In the genomic region with DNA sequence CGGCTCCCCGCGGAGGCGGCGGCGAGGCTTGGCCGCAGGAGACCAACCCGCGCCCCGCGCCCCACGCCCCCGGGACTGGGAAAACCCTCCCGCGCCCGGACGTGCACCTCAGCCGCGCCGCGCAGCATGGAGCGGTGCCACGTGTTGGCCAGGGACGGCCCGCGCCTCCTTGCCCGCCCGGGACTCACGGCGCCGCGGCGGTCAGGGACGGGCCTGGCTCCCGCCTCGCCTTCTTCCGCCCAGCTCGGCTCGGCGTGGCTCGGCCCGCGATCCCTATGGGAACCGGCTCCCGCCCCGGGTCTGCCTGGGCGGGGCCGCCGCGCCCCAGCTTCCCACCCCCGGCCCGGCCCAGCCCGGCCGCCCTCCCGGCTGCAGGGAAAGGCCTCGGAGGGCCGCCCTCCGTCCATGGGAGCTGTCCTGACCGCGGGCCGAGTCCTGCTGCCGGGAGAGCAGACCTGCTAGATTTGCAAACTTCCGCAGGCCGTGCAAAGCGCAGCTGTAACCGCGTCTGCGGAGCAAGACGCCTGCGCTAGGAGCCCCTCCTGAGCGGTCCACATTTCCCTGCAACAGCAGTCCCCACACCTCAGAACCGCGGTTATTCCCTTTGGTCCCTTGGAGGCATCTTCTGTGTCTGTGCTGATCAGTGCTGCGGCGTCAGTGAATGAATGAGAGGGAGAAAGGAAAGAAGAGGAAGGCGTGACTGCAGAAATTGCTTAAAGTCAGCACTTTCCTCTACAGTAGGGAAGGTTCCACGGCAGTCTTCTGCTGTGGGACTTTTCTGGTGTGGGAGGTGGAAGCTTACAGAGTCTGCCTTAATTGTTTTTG, we compare ENCODE assay signal across 8 cellular contexts. TPM values are rescaled to one million over a fixed set of nuclear protein-coding genes. Genes with fewer than 3 reads are reported as not detected.
A peak's percentile ranks its signal among the peaks of the same experiment; 100 is the strongest.
DNase-seq lines count a peak whose midpoint lies in the region; ATAC-seq and TF ChIP-seq lines count a peak whose summit lies in the region.

Gene CDKL1, minus strand, starts transcription at position 246 of the 825 bp plus-strand sequence. CDS start 1,013 bp downstream, outside the sequence.

- ATAC-seq in GM18498 (IDR thresholded peaks at IDR 0.05; ENCODE audit: unreplicated experiment) (peak; percentile 71), HG02973 (IDR thresholded peaks at IDR 0.05; ENCODE audit: unreplicated experiment) (peak; percentile 55)

- TF ChIP-seq CTCF in 22Rv1 (IDR thresholded peaks at IDR 0.05) (no peak), epithelial cell of proximal tubule (conservative IDR thresholded peaks at IDR 0.05; ENCODE audit: low read depth, low read length) (no peak)

- peak within 1 kb of the TSS; percentile 93 for H3K27ac ChIP-seq in 22Rv1

- DNase-seq in NCI-H510A treated with DMSO at 0.1 percent for 48 hours (lab: John Stamatoyannopoulos, UW), result peak; percentile 55
- DNase-seq in activated T-cell treated with anti-CD3 and anti-CD28 coated beads for 4 hours, result peak; percentile 42
- no peak for DNase-seq in epithelial cell of proximal tubule (ENCODE audit: low read depth)
- peak; percentile 66 for DNase-seq in midbrain (lab: John Stamatoyannopoulos, UW)
- peak; percentile 30 to 34 for DNase-seq in stimulated activated CD8-positive, alpha-beta memory T cell treated with anti-CD3 and anti-CD28 coated beads, Interleukin-2, amount 100 ng/mL, for 48 hours (ENCODE audit: low read depth in 2 of 2)

- H3K4me3 ChIP-seq in epithelial cell of proximal tubule (ENCODE audit: low read depth, low read length), result peak within 1 kb of the TSS; percentile 74

RNA-seq across cellular contexts. Expression of gene CDKL1, which starts in this region (rescaled TPM):
- 23.0 and 47.4 TPM in 2 replicates for total RNA-seq in epithelial cell of proximal tubule
